ENCODE assay signal across 8 cellular contexts in the genomic region with DNA sequence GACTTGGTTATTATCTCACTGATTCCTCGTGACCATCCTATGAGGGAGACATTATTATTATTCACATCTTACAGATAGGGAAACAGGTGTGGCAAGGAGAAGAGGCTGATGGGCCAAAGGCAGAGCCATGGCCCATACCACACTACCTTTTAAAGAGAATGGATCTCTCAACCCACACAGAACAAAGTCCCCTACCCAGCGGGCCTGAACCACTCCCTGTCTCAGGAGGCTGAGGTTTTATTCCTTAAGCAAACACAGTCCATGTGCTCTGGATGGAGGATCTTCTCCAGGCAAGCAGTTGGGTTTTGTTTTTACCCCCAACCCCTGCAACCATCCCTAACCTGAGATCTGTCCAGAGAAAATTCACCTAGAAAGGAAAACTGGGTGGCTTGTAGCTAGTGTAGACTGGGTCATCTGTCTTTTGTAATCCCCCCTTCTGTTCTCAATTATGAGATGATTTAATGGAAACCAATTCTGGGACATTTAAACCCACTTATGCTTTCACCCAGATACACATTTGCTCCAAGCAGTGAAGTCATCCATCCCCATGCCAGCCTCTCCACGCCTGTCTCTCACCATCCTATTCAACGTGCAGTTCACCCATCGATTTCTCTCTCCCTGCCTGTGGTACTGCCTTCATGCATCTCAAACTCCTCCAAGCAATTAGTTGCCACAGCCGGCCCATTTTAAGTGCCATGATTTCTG. TPM values are rescaled to one million over a fixed set of nuclear protein-coding genes. Genes with fewer than 3 reads are reported as not detected.
DNase-seq lines count a peak whose midpoint lies in the region; ATAC-seq, FAIRE-seq and TF ChIP-seq lines count a peak whose summit lies in the region.

No MANE protein-coding gene starts in this region.

- H3K4me1 ChIP-seq in GM12878 (ENCODE audit: control insufficient read depth, insufficient read depth, low read length) = peaks cover 30% of the 10 kb centered on the region

- SMC1A ChIA-PET in GM12878 (lab: Charles Lee; ENCODE audit: uncharacterized antibody, unreplicated experiment) = interaction anchor here (0.6 to 1.4 kb wide), 7 partner anchors 9 to 110 kb away, joined by 3 to 5 read pairs (median 3); no protein-coding TSS in a partner anchor

- TF ChIP-seq POLR2A in GM12878 (IDR thresholded peaks at IDR 0.05; ENCODE audit: low read depth, low read length) = no peak

- H3K27me3 ChIP-seq in CD4-positive, alpha-beta T cell (ENCODE audit: control insufficient read depth, insufficient read depth, low read length) = no peaks in the 10 kb centered on the region
- no peaks in the 10 kb centered on the region for H3K27me3 ChIP-seq in GM12878 (replicated peaks in 1 of 2; ENCODE audit: control insufficient read depth in 2 of 2, insufficient read depth in 2 of 2, low read length in 1 of 2)

- no peaks in the 10 kb centered on the region for H4K20me1 ChIP-seq in GM12878 (ENCODE audit: control insufficient read depth, insufficient read depth)

- POLR2A ChIA-PET in CD4-positive, alpha-beta T cell (lab: Charles Lee) = interaction anchor here (1.2 to 10.8 kb wide), 6 partner anchors 18 to 64 kb away, joined by 3 to 327 read pairs (median 22); partner anchors contain the start of gene TRAF1
- POLR2A ChIA-PET in GM12878 (lab: Charles Lee) = interaction anchor here (1.0 to 8.2 kb wide), 5 partner anchors 16 to 66 kb away, joined by 3 to 75 read pairs (median 4); no protein-coding TSS in a partner anchor

- H3K36me3 ChIP-seq in GM12878 (ENCODE audit: control insufficient read depth in 2 of 2, insufficient read depth in 2 of 2, low read length in 1 of 2) = peaks cover 18 to 27% of the 10 kb centered on the region in 2 experiments

- no peak for TF ChIP-seq RAD21 in GM12878 (IDR thresholded peaks at IDR 0.05; ENCODE audit: insufficient read depth, low read depth, low read length)

- TF ChIP-seq CTCF in CD4-positive, alpha-beta T cell (IDR thresholded peaks at IDR 0.05) = no peak
- TF ChIP-seq CTCF in GM12878 (IDR thresholded peaks at IDR 0.05 in 2 of 3, conservative IDR thresholded peaks at IDR 0.05 in 1 of 3; ENCODE audit: control insufficient read depth in 2 of 3, extremely low read depth in 1 of 3, insufficient read depth in 1 of 3, low read depth in 3 of 3, low read length in 3 of 3) = no peak

- no peaks in the 10 kb centered on the region for H3K27me3 Mint-ChIP-seq in CD4-positive, alpha-beta T cell
- H3K27me3 Mint-ChIP-seq in natural killer cell treated with Interleukin-12 subunit alpha and Interleukin-12 subunit beta and Interleukin-15 and Interleukin-18, amount 100 ng/mL, for 72 hours = peaks cover 0 to 2% of the 10 kb centered on the region in 2 donors

- H3K4me3 Mint-ChIP-seq in CD4-positive, alpha-beta T cell = peak overlapping the region; percentile 66
- H3K4me3 Mint-ChIP-seq in natural killer cell treated with Interleukin-12 subunit alpha and Interleukin-12 subunit beta and Interleukin-15 and Interleukin-18, amount 100 ng/mL, for 72 hours = peak overlapping the region; percentile 99

- H3K9ac ChIP-seq in GM12878 (ENCODE audit: control insufficient read depth, insufficient read depth, low read length) = peak overlapping the region; percentile 92

- H3K27ac ChIP-seq in CD4-positive, alpha-beta T cell (ENCODE audit: low read depth, low read length) = peak overlapping the region; percentile 93
- H3K27ac ChIP-seq in GM12878 (ENCODE audit: control insufficient read depth, insufficient read depth) = peak overlapping the region; percentile 93

- no TSS peak for BruUV-seq in GM12878 (replicated peaks; lab: Mats Ljungman, UMichigan)

- intact Hi-C loops in CD4-positive, alpha-beta T cell (cut with DNase I, micrococcal nuclease) = loop anchor here (5.0 kb wide), 2 partner anchors 37 to 107 kb away; no protein-coding TSS in a partner anchor
- intact Hi-C loops in GM12878 (cut with micrococcal nuclease; ENCODE audit: unreplicated experiment) = loop anchor here (5.0 kb wide), 1 partner anchor 83 kb away; the partner anchor contains the start of gene FBXW2

- ATAC-seq in CD4-positive, alpha-beta T cell (ENCODE audit: poor library complexity) = no peak
- ATAC-seq in GM12878 (no peak), HG03378 (IDR thresholded peaks at IDR 0.05; ENCODE audit: unreplicated experiment) (no peak)
- no peak for ATAC-seq in natural killer cell treated with Interleukin-12 subunit alpha and Interleukin-12 subunit beta and Interleukin-15 and Interleukin-18, amount 100 ng/mL, for 72 hours

- no peaks in the 10 kb centered on the region for H3K9me3 Mint-ChIP-seq in CD4-positive, alpha-beta T cell
- no peaks in the 10 kb centered on the region for H3K9me3 Mint-ChIP-seq in natural killer cell treated with Interleukin-12 subunit alpha and Interleukin-12 subunit beta and Interleukin-15 and Interleukin-18, amount 100 ng/mL, for 72 hours

- no peaks in the 10 kb centered on the region for H3K9me3 ChIP-seq in CD4-positive, alpha-beta T cell (ENCODE audit: control insufficient read depth, low read length)
- no peaks in the 10 kb centered on the region for H3K9me3 ChIP-seq in GM12878 (replicated peaks; ENCODE audit: control insufficient read depth, insufficient read depth, low read length)

- H3K27ac Mint-ChIP-seq in CD4-positive, alpha-beta T cell = peak overlapping the region; percentile 84
- peak overlapping the region; percentile 81 to 91 for H3K27ac Mint-ChIP-seq in natural killer cell treated with Interleukin-12 subunit alpha and Interleukin-12 subunit beta and Interleukin-15 and Interleukin-18, amount 100 ng/mL, for 72 hours

- peaks cover 65% of the 10 kb centered on the region for H3K4me1 Mint-ChIP-seq in CD4-positive, alpha-beta T cell (ENCODE audit: low read depth)
- peaks cover 48 to 55% of the 10 kb centered on the region in 2 donors for H3K4me1 Mint-ChIP-seq in natural killer cell treated with Interleukin-12 subunit alpha and Interleukin-12 subunit beta and Interleukin-15 and Interleukin-18, amount 100 ng/mL, for 72 hours (ENCODE audit: low read depth in 2 of 2)

- DNase-seq in CD4-positive, alpha-beta T cell = no peak
- DNase-seq in Jurkat, Clone E6-1 (ENCODE audit: low read depth, low spot score) = no peak
- DNase-seq in GM12878 (ENCODE audit: low read depth, low spot score) (no peak), NCI-H774 (lab: John Stamatoyannopoulos, UW) (no peak), globus pallidus (ENCODE audit: low spot score) (no peak), activated gamma-delta T cell (lab: John Stamatoyannopoulos, UW) (no peak)
- no peak for DNase-seq in natural killer cell treated with Interleukin-12 subunit alpha and Interleukin-12 subunit beta and Interleukin-15 and Interleukin-18, amount 100 ng/mL, for 72 hours (ENCODE audit: low spot score)

- TF ChIP-seq EP300 in GM12878 (IDR thresholded peaks at IDR 0.05; ENCODE audit: borderline replicate concordance in 1 of 2, control insufficient read depth in 1 of 2, low read depth in 2 of 2, low read length in 2 of 2) = no peak

- FAIRE-seq in GM12878 (lab: Jason Lieb, UNC) = no peak

- 81% methylated on average over 6 of the region's 6 CpGs for WGBS in GM12878 (ENCODE audit: insufficient coverage, insufficient replicate concordance, low lambda C conversion rate, missing lambda C conversion rate)

- peaks cover 39% of the 10 kb centered on the region for H3K79me2 ChIP-seq in GM12878 (ENCODE audit: control insufficient read depth, insufficient read depth, low read length)

- RAD21 ChIA-PET in GM12878 (lab: Charles Lee; ENCODE audit: unreplicated experiment) = interaction anchor here (1.3 to 2.8 kb wide), 2 partner anchors 22 to 56 kb away, joined by 3 to 7 read pairs; no protein-coding TSS in a partner anchor

- no peak overlapping the region for H2AFZ ChIP-seq in GM12878 (ENCODE audit: control insufficient read depth, low read depth, low read length)

- peak overlapping the region; percentile 94 for H3K4me2 ChIP-seq in GM12878 (ENCODE audit: control insufficient read depth, insufficient read depth)

- in situ Hi-C loops in GM12878 (cut with MboI) = loop anchor here (5.0 kb wide), 1 partner anchor 62 kb away; no protein-coding TSS in a partner anchor

- CTCF ChIA-PET in CD4-positive, alpha-beta T cell (lab: Charles Lee) = no interaction called here
- CTCF ChIA-PET in GM12878 (lab: Yijun Ruan, JAX) = interaction anchor here (1.0 to 3.0 kb wide), 7 partner anchors 11 to 185 kb away, joined by 3 to 11 read pairs (median 4); no protein-coding TSS in a partner anchor

- peaks cover 47% of the 10 kb centered on the region for H3K36me3 Mint-ChIP-seq in CD4-positive, alpha-beta T cell (ENCODE audit: low read depth)
- H3K36me3 Mint-ChIP-seq in natural killer cell treated with Interleukin-12 subunit alpha and Interleukin-12 subunit beta and Interleukin-15 and Interleukin-18, amount 100 ng/mL, for 72 hours = peaks cover 30% of the 10 kb centered on the region

- H3K4me3 ChIP-seq in Jurkat, Clone E6-1 (ENCODE audit: low read length) = peak overlapping the region; percentile 99
- H3K4me3 ChIP-seq in GM12878 = peak overlapping the region; percentile 92

RNA-seq across cellular contexts. Expression of gene PHF19, which starts 2.0 kb away (rescaled TPM):
- 10 to 100 TPM; 60.3 to 63.0 TPM for total RNA-seq in CD4-positive, alpha-beta T cell
- polyA plus RNA-seq in Jurkat, Clone E6-1 (2012; ENCODE audit: insufficient read depth, insufficient read length) = 108 TPM
- 127 and 130 TPM in 2 replicates for total RNA-seq in GM12878 (2013; cell fraction: nucleolus; rRNA removed)
- total RNA-seq in GM12878 (2014; rRNA removed) (74.9 and 81.1 TPM in 2 replicates), GM12878 (2014; rRNA removed; fragmentation: Illumina TruSeq; extraction: Trizol) (63.1 and 74.8 TPM in 2 replicates), GM12878 (2021) (116 and 133 TPM in 2 replicates)
- 38.7 TPM for polyA plus RNA-seq in GM12878 (2011; ENCODE audit: low read depth)
- polyA plus RNA-seq in GM12878 (2011; rRNA removed) (45.5 and 71.1 TPM in 2 replicates), GM12878 (2014; fragmentation: Illumina TruSeq; extraction: Trizol) (64.7 and 94.2 TPM in 2 replicates), GM12878 (2014; fragmentation: Nextera tagmentation; extraction: Ambion mirVana) (10 to 100 TPM; 26.0 to 50.2 TPM), GM12878 (2014; rRNA removed) (98.6 and 106 TPM in 2 replicates), GM12878 (2016; fragmentation: Nextera tagmentation; extraction: Ambion mirVana) (100 to 1,000 TPM in 1 of 2 experiments, 10 to 100 TPM in 1; 97.9 to 113 TPM)
- polyA plus RNA-seq in GM12878 (2011; cell fraction: cytosol; rRNA removed) = 118 and 119 TPM in 2 replicates
- 334 and 350 TPM in 2 replicates for polyA plus RNA-seq in GM12878 (2011; cell fraction: nucleus; rRNA removed)
- polyA plus RNA-seq in GM12878 (2012) = 63.6 and 78.6 TPM in 2 replicates
- 85.9 and 103 TPM in 2 replicates for polyA minus RNA-seq in GM12878 (2011; rRNA and poly(A)+ RNA removed)
- 31.7 and 47.3 TPM in 2 replicates for polyA minus RNA-seq in GM12878 (2011; cell fraction: cytosol; rRNA and poly(A)+ RNA removed)
- 69.5 and 128 TPM in 2 replicates for polyA minus RNA-seq in GM12878 (2011; cell fraction: nucleus; rRNA and poly(A)+ RNA removed)
- 100 to 1,000 TPM in 1 of 2 donors, 10 to 100 TPM in 1; 97.4 to 177 TPM for total RNA-seq in natural killer cell treated with Interleukin-12 subunit alpha and Interleukin-12 subunit beta and Interleukin-15 and Interleukin-18, amount 100 ng/mL, for 72 hours

RNA-seq across cellular contexts. Expression of gene PSMD5, which starts 32.3 kb away (rescaled TPM):
- 10 to 100 TPM; 35.4 to 44.3 TPM for total RNA-seq in CD4-positive, alpha-beta T cell
- polyA plus RNA-seq in Jurkat, Clone E6-1 (2012; ENCODE audit: insufficient read depth, insufficient read length) = 23.6 TPM
- total RNA-seq in GM12878 (2013; cell fraction: nucleolus; rRNA removed) = 17.9 and 18.6 TPM in 2 replicates
- total RNA-seq in GM12878 (2014; rRNA removed) (19.9 and 20.8 TPM in 2 replicates), GM12878 (2014; rRNA removed; fragmentation: Illumina TruSeq; extraction: Trizol) (20.9 and 23.1 TPM in 2 replicates), GM12878 (2021) (34.4 and 47.7 TPM in 2 replicates)
- 7.3 TPM for polyA plus RNA-seq in GM12878 (2011; ENCODE audit: low read depth)
- polyA plus RNA-seq in GM12878 (2011; rRNA removed) (19.0 and 26.6 TPM in 2 replicates), GM12878 (2014; fragmentation: Illumina TruSeq; extraction: Trizol) (31.8 and 41.4 TPM in 2 replicates), GM12878 (2014; fragmentation: Nextera tagmentation; extraction: Ambion mirVana) (10 to 100 TPM in 1 of 2 experiments, 1 to 10 TPM in 1; 8.8 to 11.4 TPM), GM12878 (2014; rRNA removed) (21.6 and 27.1 TPM in 2 replicates), GM12878 (2016; fragmentation: Nextera tagmentation; extraction: Ambion mirVana) (10 to 100 TPM; 35.9 to 40.4 TPM)
- 9.0 and 9.6 TPM in 2 replicates for polyA plus RNA-seq in GM12878 (2011; cell fraction: cytosol; rRNA removed)
- polyA plus RNA-seq in GM12878 (2011; cell fraction: nucleus; rRNA removed) = 4.9 and 7.6 TPM in 2 replicates
- 11.2 and 13.3 TPM in 2 replicates for polyA plus RNA-seq in GM12878 (2012)
- 9.0 and 10.4 TPM in 2 replicates for polyA minus RNA-seq in GM12878 (2011; rRNA and poly(A)+ RNA removed)
- polyA minus RNA-seq in GM12878 (2011; cell fraction: cytosol; rRNA and poly(A)+ RNA removed) = 10.7 and 19.0 TPM in 2 replicates
- 5.8 and 6.3 TPM in 2 replicates for polyA minus RNA-seq in GM12878 (2011; cell fraction: nucleus; rRNA and poly(A)+ RNA removed)
- 10 to 100 TPM; 59.5 to 70.4 TPM for total RNA-seq in natural killer cell treated with Interleukin-12 subunit alpha and Interleukin-12 subunit beta and Interleukin-15 and Interleukin-18, amount 100 ng/mL, for 72 hours

RNA-seq across cellular contexts. Expression of gene TRAF1, which starts 51.6 kb away (rescaled TPM):
- total RNA-seq in CD4-positive, alpha-beta T cell = 10 to 100 TPM; 60.3 to 61.7 TPM
- 3.0 TPM for polyA plus RNA-seq in Jurkat, Clone E6-1 (2012; ENCODE audit: insufficient read depth, insufficient read length)
- total RNA-seq in GM12878 (2013; cell fraction: nucleolus; rRNA removed) = 317 and 349 TPM in 2 replicates
- total RNA-seq in GM12878 (2014; rRNA removed) (144 and 153 TPM in 2 replicates), GM12878 (2014; rRNA removed; fragmentation: Illumina TruSeq; extraction: Trizol) (111 and 116 TPM in 2 replicates), GM12878 (2021) (163 and 164 TPM in 2 replicates)
- polyA plus RNA-seq in GM12878 (2011; ENCODE audit: low read depth) = 44.2 TPM
- polyA plus RNA-seq in GM12878 (2011; rRNA removed) (106 and 147 TPM in 2 replicates), GM12878 (2014; fragmentation: Illumina TruSeq; extraction: Trizol) (82.8 and 140 TPM in 2 replicates), GM12878 (2014; fragmentation: Nextera tagmentation; extraction: Ambion mirVana) (10 to 100 TPM; 13.8 to 16.6 TPM), GM12878 (2014; rRNA removed) (153 and 156 TPM in 2 replicates), GM12878 (2016; fragmentation: Nextera tagmentation; extraction: Ambion mirVana) (10 to 100 TPM; 69.6 to 79.5 TPM)
- 186 and 209 TPM in 2 replicates for polyA plus RNA-seq in GM12878 (2011; cell fraction: cytosol; rRNA removed)
- 205 and 241 TPM in 2 replicates for polyA plus RNA-seq in GM12878 (2011; cell fraction: nucleus; rRNA removed)
- polyA plus RNA-seq in GM12878 (2012) = 65.1 and 86.6 TPM in 2 replicates
- polyA minus RNA-seq in GM12878 (2011; rRNA and poly(A)+ RNA removed) = 194 and 283 TPM in 2 replicates
- polyA minus RNA-seq in GM12878 (2011; cell fraction: cytosol; rRNA and poly(A)+ RNA removed) = 61.2 and 66.6 TPM in 2 replicates
- polyA minus RNA-seq in GM12878 (2011; cell fraction: nucleus; rRNA and poly(A)+ RNA removed) = 99.3 and 141 TPM in 2 replicates
- 100 to 1,000 TPM; 145 to 375 TPM for total RNA-seq in natural killer cell treated with Interleukin-12 subunit alpha and Interleukin-12 subunit beta and Interleukin-15 and Interleukin-18, amount 100 ng/mL, for 72 hours
